In genomic region chr7:135964791-135965190, GRCh38 we compare ENCODE assay signal across 1 cellular context.
TF ChIP-seq lines count a peak whose summit lies in the region.

No MANE protein-coding gene starts in this region.

TF ChIP-seq in GM12878, 131 proteins besides CTCF, POLR2A, EP300 and RAD21:
- TF ChIP-seq ZBTB40 (IDR thresholded peaks at IDR 0.05; ENCODE audit: borderline replicate concordance), result peak; percentile 95
- no peak for TF ChIP-seq HSF1 (IDR thresholded peaks at IDR 0.05; ENCODE audit: low read depth, low read length)
- TF ChIP-seq SP1 (IDR thresholded peaks at IDR 0.05; ENCODE audit: low read depth, low read length), result no peak
- no peak for TF ChIP-seq IKZF2 (IDR thresholded peaks at IDR 0.05)
- TF ChIP-seq DPF2 (IDR thresholded peaks at IDR 0.05), result no peak
- TF ChIP-seq E2F4 (IDR thresholded peaks at IDR 0.05; ENCODE audit: low read depth, low read length), result no peak
